ENCODE assay signal across 1 cellular context in genomic region chr14:76486251-76486743, GRCh38.
A peak's percentile ranks its signal among the peaks of the same experiment; 100 is the strongest.
TF ChIP-seq lines count a peak whose summit lies in the region.

No MANE protein-coding gene starts in this region.

TF ChIP-seq in HEK293, 187 proteins besides CTCF, POLR2A, EP300 and RAD21 (continued from another document):
- no peak for TF ChIP-seq ZNF148 (tag by site-specific recombination; IDR thresholded peaks at IDR 0.05; ENCODE audit: borderline replicate concordance)
- TF ChIP-seq ZBTB44 (tag by site-specific recombination; IDR thresholded peaks at IDR 0.05) = peak; percentile 91
- TF ChIP-seq ZNF404 (tag by site-specific recombination; IDR thresholded peaks at IDR 0.05) = no peak
- TF ChIP-seq ZNF202 (tag by site-specific recombination; IDR thresholded peaks at IDR 0.05; ENCODE audit: borderline replicate concordance) = no peak
- TF ChIP-seq ZBTB26 (tag by site-specific recombination; optimal IDR thresholded peaks at IDR 0.05) = peak; percentile 19
- TF ChIP-seq ZSCAN16 (tag by site-specific recombination; IDR thresholded peaks at IDR 0.05) = peak; percentile 58; the same call in 1 of the 2 replicates
- 0 out of 2 replicates have a peak, but pooled peaks have one; percentile 59 for TF ChIP-seq ZNF239 (tag by site-specific recombination; IDR thresholded peaks at IDR 0.05)
- peak; percentile 77 for TF ChIP-seq ZNF10 (tag by site-specific recombination; IDR thresholded peaks at IDR 0.05)
- TF ChIP-seq ATF2 (tag by site-specific recombination; IDR thresholded peaks at IDR 0.05; ENCODE audit: low read depth) = peak; percentile 81
- no peak for TF ChIP-seq ZNF658 (tag by site-specific recombination; IDR thresholded peaks at IDR 0.05)
- TF ChIP-seq GFI1B (tag by site-specific recombination; IDR thresholded peaks at IDR 0.05) = peak; percentile 99
- TF ChIP-seq ZNF707 (tag by site-specific recombination; IDR thresholded peaks at IDR 0.05) = no peak
- no peak for TF ChIP-seq ZNF350 (tag by site-specific recombination; IDR thresholded peaks at IDR 0.05)
- TF ChIP-seq ZNF555 (tag by site-specific recombination; conservative IDR thresholded peaks at IDR 0.05) = no peak
- TF ChIP-seq ZNF341 (tag by site-specific recombination; IDR thresholded peaks at IDR 0.05; ENCODE audit: low read depth) = peak; percentile 59
- peak; percentile 85 for TF ChIP-seq ZBTB8A (tag by site-specific recombination; IDR thresholded peaks at IDR 0.05)
- peak; percentile 77; the same call in 1 of the 2 replicates for TF ChIP-seq TRIM28 (IDR thresholded peaks at IDR 0.05; ENCODE audit: borderline replicate concordance, low read length)
- peak; percentile 87 for TF ChIP-seq ZBTB21 (tag by site-specific recombination; IDR thresholded peaks at IDR 0.05)
- TF ChIP-seq ZNF510 (tag by site-specific recombination; IDR thresholded peaks at IDR 0.05; ENCODE audit: insufficient replicate concordance) = no peak
- peak; percentile 99 for TF ChIP-seq PRDM6 (tag by site-specific recombination; IDR thresholded peaks at IDR 0.05)
- no peak for TF ChIP-seq ZNF791 (tag by site-specific recombination; IDR thresholded peaks at IDR 0.05)
- peak; percentile 98 for TF ChIP-seq MZF1 (tag by site-specific recombination; IDR thresholded peaks at IDR 0.05; ENCODE audit: borderline replicate concordance)
- TF ChIP-seq ZSCAN30 (tag by site-specific recombination; IDR thresholded peaks at IDR 0.05) = peak; percentile 93
- no peak for TF ChIP-seq ZNF837 (tag by site-specific recombination; IDR thresholded peaks at IDR 0.05)
- 0 out of 2 replicates have a peak, but pooled peaks have one; percentile 78 for TF ChIP-seq REPIN1 (tag by site-specific recombination; IDR thresholded peaks at IDR 0.05; ENCODE audit: low read depth)
- no peak for TF ChIP-seq ZNF549 (tag by site-specific recombination; IDR thresholded peaks at IDR 0.05)
- TF ChIP-seq ZNF843 (tag by site-specific recombination; IDR thresholded peaks at IDR 0.05) = peak; percentile 100
- peak; percentile 92 for TF ChIP-seq ZNF558 (tag by site-specific recombination; IDR thresholded peaks at IDR 0.05)
- TF ChIP-seq ZNF501 (tag by site-specific recombination; IDR thresholded peaks at IDR 0.05) = peak; percentile 87
- TF ChIP-seq ZNF488 (tag by site-specific recombination; IDR thresholded peaks at IDR 0.05) = peak; percentile 100
- TF ChIP-seq ZNF394 (tag by site-specific recombination; IDR thresholded peaks at IDR 0.05; ENCODE audit: borderline replicate concordance) = peak; percentile 75
- peak; percentile 90 for TF ChIP-seq ZNF2 (tag by site-specific recombination; IDR thresholded peaks at IDR 0.05)
- peak; percentile 56; the same call in 1 of the 2 replicates for TF ChIP-seq PRDM1 (tag by site-specific recombination; IDR thresholded peaks at IDR 0.05)
- TF ChIP-seq ZNF274 (IDR thresholded peaks at IDR 0.05; ENCODE audit: low read length) = no peak
- TF ChIP-seq ZNF274 (tag by site-specific recombination; IDR thresholded peaks at IDR 0.05; ENCODE audit: borderline replicate concordance) = no peak
- TF ChIP-seq ZNF114 (tag by site-specific recombination; IDR thresholded peaks at IDR 0.05) = no peak
- TF ChIP-seq ZNF529 (tag by site-specific recombination; IDR thresholded peaks at IDR 0.05; ENCODE audit: insufficient replicate concordance) = no peak
- TF ChIP-seq ZNF280C (tag by site-specific recombination; IDR thresholded peaks at IDR 0.05) = no peak
- no peak for TF ChIP-seq ZNF521 (tag by site-specific recombination; IDR thresholded peaks at IDR 0.05)
- TF ChIP-seq PRDM10 (tag by site-specific recombination; IDR thresholded peaks at IDR 0.05) = peak; percentile 75
- no peak for TF ChIP-seq ZNF624 (tag by site-specific recombination; IDR thresholded peaks at IDR 0.05)
- TF ChIP-seq ZNF266 (tag by site-specific recombination; IDR thresholded peaks at IDR 0.05; ENCODE audit: low read depth) = 0 out of 2 replicates have a peak, but pooled peaks have one; percentile 25
- peak; percentile 97 for TF ChIP-seq INSM2 (tag by site-specific recombination; IDR thresholded peaks at IDR 0.05)
